Comparison of ENCODE assay signal across 8 cellular contexts in the genomic region with DNA sequence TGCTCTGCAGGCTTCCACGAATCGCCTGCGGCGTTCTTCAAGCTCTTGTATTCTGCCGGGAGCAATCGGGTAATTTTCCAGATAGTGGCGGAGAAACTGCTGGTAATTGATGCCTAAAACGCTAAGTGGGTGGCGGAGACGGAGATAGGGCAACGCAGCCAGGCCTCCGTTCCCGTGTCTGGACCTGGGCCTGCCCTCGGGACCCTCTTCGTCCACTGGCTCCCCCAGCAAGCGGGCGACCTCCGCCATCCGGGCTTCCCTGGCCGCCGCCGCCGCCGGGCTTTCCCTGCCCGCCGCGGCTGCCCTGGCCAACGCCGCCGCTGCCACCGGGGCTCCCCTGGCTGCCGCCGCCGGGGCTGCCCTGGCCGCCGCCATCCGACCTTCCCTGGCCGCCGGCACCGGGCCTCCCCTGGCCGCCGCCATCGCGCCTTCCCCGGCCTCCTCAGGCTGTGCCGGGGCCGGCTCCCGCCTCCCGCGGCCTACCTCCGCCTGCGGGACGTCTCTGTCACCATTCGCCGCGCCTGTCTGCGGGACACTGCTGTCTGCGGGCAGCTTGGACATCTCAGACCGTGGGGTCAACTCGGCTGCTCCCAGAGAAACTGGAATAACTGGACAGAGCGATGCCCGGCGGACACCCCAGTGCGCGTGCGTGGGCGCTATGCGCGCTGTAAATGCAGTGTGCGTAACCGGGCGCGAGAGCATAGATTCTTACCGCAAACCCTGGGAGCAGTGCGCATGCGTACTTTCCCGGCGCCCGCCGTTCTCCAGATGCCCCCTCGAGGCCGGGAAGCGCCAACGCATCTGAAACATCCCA. TPM values are rescaled to one million over a fixed set of nuclear protein-coding genes. Genes with fewer than 3 reads are reported as not detected.
DNase-seq lines count a peak whose midpoint lies in the region; ATAC-seq, FAIRE-seq and TF ChIP-seq lines count a peak whose summit lies in the region.

A gene with protein sequence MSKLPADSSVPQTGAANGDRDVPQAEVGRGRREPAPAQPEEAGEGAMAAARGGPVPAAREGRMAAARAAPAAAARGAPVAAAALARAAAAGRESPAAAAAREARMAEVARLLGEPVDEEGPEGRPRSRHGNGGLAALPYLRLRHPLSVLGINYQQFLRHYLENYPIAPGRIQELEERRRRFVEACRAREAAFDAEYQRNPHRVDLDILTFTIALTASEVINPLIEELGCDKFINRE (minus strand): TSS at position 643 of the 814 bp plus-strand sequence. CDS start 82 bp downstream, at position 561.

- peak within 1 kb of the TSS; percentile 44 to 82 for H3K4me3 ChIP-seq in body of pancreas
- H3K4me3 ChIP-seq in sigmoid colon = peak within 1 kb of the TSS; percentile 77 to 91 (median 86)

- H3K27ac ChIP-seq in 22Rv1 (peak within 1 kb of the TSS; percentile 79), body of pancreas (peak within 1 kb of the TSS; percentile 91 to 97 (median 93)), sigmoid colon (peak within 1 kb of the TSS; percentile 96 to 99 (median 98))

- DNase-seq in NCI-H2107 (lab: John Stamatoyannopoulos, UW) (peak; percentile 91), body of pancreas (peak; percentile 95 to 98 (median 96)), iPS DF 4.7 (ENCODE audit: extremely low read depth, low spot score) (peak; percentile 58), sigmoid colon (peak; percentile 98)

- peak; percentile 85 for FAIRE-seq in TTC549 (lab: Jason Lieb, UNC)

- no peaks in the 10 kb centered on the region for H3K9me3 ChIP-seq in body of pancreas
- H3K9me3 ChIP-seq in sigmoid colon = no peaks in the 10 kb centered on the region

- 0 to 1% methylated on average over 2 to 84 of the region's 84 CpGs for WGBS in body of pancreas, 2 donors
- 0 to 1% methylated on average over 84 of the region's 84 CpGs for WGBS in sigmoid colon, 2 donors

- H3K36me3 ChIP-seq in body of pancreas (replicated peaks in 1 of 2; ENCODE audit: insufficient read depth in 1 of 2, low read depth in 2 of 2) (no peaks in the 10 kb centered on the region), sigmoid colon (no peaks in the 10 kb centered on the region)

- TF ChIP-seq POLR2A in body of pancreas (IDR thresholded peaks at IDR 0.05) (peak; percentile 70 to 85 (median 83)), sigmoid colon (IDR thresholded peaks at IDR 0.05) (peak; percentile 77 to 87)

- H3K4me1 ChIP-seq in body of pancreas (peaks cover 13% of the 10 kb centered on the region), sigmoid colon (peaks cover 0 to 30% (median 24%) of the 10 kb centered on the region in 4 donors)

- no peak for TF ChIP-seq EP300 in sigmoid colon (IDR thresholded peaks at IDR 0.05)

- TF ChIP-seq CTCF in 22Rv1 (IDR thresholded peaks at IDR 0.05) (peak; percentile 90), body of pancreas (IDR thresholded peaks at IDR 0.05) (peak; percentile 71 to 95 (median 90)), sigmoid colon (IDR thresholded peaks at IDR 0.05) (peak; percentile 77 to 80 (median 78))

- H3K27me3 ChIP-seq in body of pancreas (no peaks in the 10 kb centered on the region), sigmoid colon (no peaks in the 10 kb centered on the region)

- intact Hi-C loops in body of pancreas (cut with DNase I) = loop anchor here (10.0 kb wide), 2 partner anchors 65 to 95 kb away; a partner anchor contains a TSS
- intact Hi-C loops in sigmoid colon (cut with DNase I) = loop anchor here (2.0 kb wide), 1 partner anchor 95 kb away; a partner anchor contains a TSS

- ATAC-seq in GM18511 (IDR thresholded peaks at IDR 0.05; ENCODE audit: unreplicated experiment) (peak; percentile 91), HG03060 (IDR thresholded peaks at IDR 0.05; ENCODE audit: low read depth, unreplicated experiment) (peak; percentile 63), body of pancreas (peak; percentile 99)

RNA-seq across cellular contexts. Expression of the gene that starts here (rescaled TPM):
- 10 to 100 TPM in 1 of 2 donors, 1 to 10 TPM in 1; 7.3 to 13.5 TPM for total RNA-seq in body of pancreas
- total RNA-seq in sigmoid colon = 10 to 100 TPM in 3 of 4 donors, 1 to 10 TPM in 1; 9.7 to 16.4 (median 13.2) TPM
- polyA plus RNA-seq in sigmoid colon = 10 to 100 TPM in 1 of 3 donors, 1 to 10 TPM in 2; 7.6 to 10.7 (median 8.4) TPM

Comparison
In these comparisons a context has a peak if more than half of its experiments do, and no peak if none do; other contexts are left out.
1. Peak in every context shown above with its lines: DNase-seq, ATAC-seq, H3K4me3 ChIP-seq and H3K27ac ChIP-seq.